In the genomic region with DNA sequence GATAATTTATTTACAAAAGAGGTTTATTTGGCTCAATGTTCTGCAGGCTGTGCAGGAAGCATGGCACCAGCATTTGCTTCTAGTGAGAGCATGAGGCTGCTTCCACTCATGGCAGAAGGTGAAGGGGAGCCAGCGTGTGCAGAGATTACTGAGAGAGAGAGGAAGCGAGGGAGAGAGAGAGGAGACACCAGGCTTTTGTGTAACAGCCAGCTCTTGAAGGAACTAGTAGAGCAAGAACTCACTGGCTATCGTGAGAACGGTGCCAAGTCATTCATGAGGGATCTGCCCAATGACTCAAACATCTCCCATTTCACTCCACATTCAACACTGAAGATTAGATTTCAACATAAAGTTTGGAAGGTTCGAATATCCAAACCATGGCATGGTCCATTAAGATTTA, we compare ENCODE assay signal across 17 cellular contexts. TPM values are rescaled to one million over a fixed set of nuclear protein-coding genes. Genes with fewer than 3 reads are reported as not detected.
DNase-seq lines count a peak whose midpoint lies in the region; ATAC-seq and TF ChIP-seq lines count a peak whose summit lies in the region.
"Had no signal": no experiment of that assay in that cellular context is flagged by ENCODE, and none has a peak within 500 bp of the region (broad histone marks: within the 10 kb centered on the region; RNA-seq: fewer than 3 reads in every experiment).

No MANE protein-coding gene starts in this region.

- POLR2A ChIA-PET in CD4-positive, alpha-beta T cell (lab: Charles Lee): no interaction called here

- no peaks in the 10 kb centered on the region for H3K4me1 Mint-ChIP-seq in CD4-positive, alpha-beta T cell (ENCODE audit: low read depth)
- peaks cover 9 to 15% of the 10 kb centered on the region in 2 donors for H3K4me1 Mint-ChIP-seq in stimulated activated naive B cell treated with anti-CD40 and anti-IgM and Interleukin-4, amounts not matched to agents 10 μg/mL and 1 μg/mL and 100 μg/mL, for 72 hours
- H3K4me1 Mint-ChIP-seq: activated CD4-positive, alpha-beta T cell treated with anti-CD3 and anti-CD28 coated beads, Interleukin-2, amount 10 ng/mL, durations not matched to agents 24 days and 14 days had no signal

- peaks cover 36% of the 10 kb centered on the region for H3K4me1 ChIP-seq in upper lobe of right lung

- ATAC-seq in Right ventricle myocardium inferior: peak; percentile 33
- ATAC-seq in upper lobe of right lung: peak; percentile 82
- ATAC-seq in CD4-positive, alpha-beta T cell (ENCODE audit: poor library complexity): no peak
- no peak for ATAC-seq in stimulated activated naive B cell treated with anti-CD40 and anti-IgM and Interleukin-4, amounts not matched to agents 10 μg/mL and 1 μg/mL and 100 μg/mL, for 72 hours (replicated peaks)
- ATAC-seq: GM12878 had no signal

- H3K9me3 ChIP-seq in upper lobe of right lung: no peaks in the 10 kb centered on the region
- no peaks in the 10 kb centered on the region for H3K9me3 ChIP-seq in CD4-positive, alpha-beta T cell (ENCODE audit: control insufficient read depth, low read length)
- H3K9me3 ChIP-seq: ascending aorta, neutrophil, spleen had no signal

- TF ChIP-seq CTCF in cardiac fibroblast (IDR thresholded peaks at IDR 0.05; ENCODE audit: low read depth, low read length) (no peak), upper lobe of right lung (IDR thresholded peaks at IDR 0.05) (no peak)
- no peak for TF ChIP-seq CTCF in CD4-positive, alpha-beta T cell (IDR thresholded peaks at IDR 0.05)

- H3K36me3 ChIP-seq in upper lobe of right lung: no peaks in the 10 kb centered on the region
- H3K36me3 ChIP-seq: ascending aorta, neutrophil, spleen had no signal

- peak overlapping the region; percentile 8 for H3K27ac ChIP-seq in upper lobe of right lung
- H3K27ac ChIP-seq in CD4-positive, alpha-beta T cell (ENCODE audit: low read depth, low read length): no peak overlapping the region
- H3K27ac ChIP-seq: ascending aorta, neutrophil, spleen had no signal

- CTCF ChIA-PET in CD4-positive, alpha-beta T cell (lab: Charles Lee): no interaction called here

- no peak overlapping the region for H3K4me3 ChIP-seq in cardiac fibroblast (replicated peaks in 1 of 2; ENCODE audit: low read depth in 2 of 2, low read length in 2 of 2)
- no peak overlapping the region for H3K4me3 ChIP-seq in upper lobe of right lung
- H3K4me3 ChIP-seq: ascending aorta, GM12878, spleen had no signal

- no peak overlapping the region for H3K27ac Mint-ChIP-seq in CD4-positive, alpha-beta T cell
- no peak overlapping the region for H3K27ac Mint-ChIP-seq in stimulated activated naive B cell treated with anti-CD40 and anti-IgM and Interleukin-4, amounts not matched to agents 10 μg/mL and 1 μg/mL and 100 μg/mL, for 72 hours
- H3K27ac Mint-ChIP-seq: activated CD4-positive, alpha-beta T cell treated with anti-CD3 and anti-CD28 coated beads, Interleukin-2, amount 10 ng/mL, durations not matched to agents 24 days and 14 days; type B pancreatic cell had no signal

- peaks cover 7% of the 10 kb centered on the region for H3K27me3 Mint-ChIP-seq in CD4-positive, alpha-beta T cell
- peaks cover 0 to 3% of the 10 kb centered on the region in 2 donors for H3K27me3 Mint-ChIP-seq in stimulated activated naive B cell treated with anti-CD40 and anti-IgM and Interleukin-4, amounts not matched to agents 10 μg/mL and 1 μg/mL and 100 μg/mL, for 72 hours
- H3K27me3 Mint-ChIP-seq: type B pancreatic cell had no signal

- no peaks in the 10 kb centered on the region for H3K9me3 Mint-ChIP-seq in CD4-positive, alpha-beta T cell
- no peaks in the 10 kb centered on the region for H3K9me3 Mint-ChIP-seq in stimulated activated naive B cell treated with anti-CD40 and anti-IgM and Interleukin-4, amounts not matched to agents 10 μg/mL and 1 μg/mL and 100 μg/mL, for 72 hours
- H3K9me3 Mint-ChIP-seq: activated CD4-positive, alpha-beta T cell treated with anti-CD3 and anti-CD28 coated beads, Interleukin-2, amount 10 ng/mL, durations not matched to agents 24 days and 14 days; type B pancreatic cell had no signal

- no peak overlapping the region for H3K4me3 Mint-ChIP-seq in CD4-positive, alpha-beta T cell
- no peak overlapping the region for H3K4me3 Mint-ChIP-seq in stimulated activated naive B cell treated with anti-CD40 and anti-IgM and Interleukin-4, amounts not matched to agents 10 μg/mL and 1 μg/mL and 100 μg/mL, for 72 hours
- H3K4me3 Mint-ChIP-seq: activated CD4-positive, alpha-beta T cell treated with anti-CD3 and anti-CD28 coated beads, Interleukin-2, amount 10 ng/mL, durations not matched to agents 24 days and 14 days; type B pancreatic cell had no signal

- no peaks in the 10 kb centered on the region for H3K36me3 Mint-ChIP-seq in CD4-positive, alpha-beta T cell (ENCODE audit: low read depth)
- H3K36me3 Mint-ChIP-seq in stimulated activated naive B cell treated with anti-CD40 and anti-IgM and Interleukin-4, amounts not matched to agents 10 μg/mL and 1 μg/mL and 100 μg/mL, for 72 hours: no peaks in the 10 kb centered on the region
- H3K36me3 Mint-ChIP-seq: type B pancreatic cell had no signal

- DNase-seq in Right ventricle myocardium inferior (ENCODE audit: missing footprints) (peak; percentile 60), cardiac septum (ENCODE audit: low spot score) (no peak), cardiac fibroblast (ENCODE audit: low read depth in 2 of 2) (peak; percentile 71 to 76), iris pigment epithelial cell (ENCODE audit: low read depth) (peak; percentile 90), upper lobe of right lung (no peak), COLO668 (lab: John Stamatoyannopoulos, UW; ENCODE audit: unreplicated experiment) (no peak)
- DNase-seq in CD4-positive, alpha-beta T cell: no peak
- DNase-seq in stimulated activated naive B cell treated with anti-CD40 and anti-IgM and Interleukin-4, amounts not matched to agents 10 μg/mL and 1 μg/mL and 100 μg/mL, for 72 hours: no peak
- DNase-seq: activated CD4-positive, alpha-beta T cell treated with anti-CD3 and anti-CD28 coated beads, Interleukin-2, amount 10 ng/mL, durations not matched to agents 24 days and 14 days; DMS 273 treated with DMSO at 0.1 percent for 48 hours; NCI-H1105; spleen; T-helper 1 cell had no signal

- intact Hi-C loops in Right ventricle myocardium inferior (cut with DNase I) (no loop called here), cardiac septum (cut with DNase I) (no loop called here), upper lobe of right lung (cut with DNase I) (no loop called here)
- intact Hi-C loops in CD4-positive, alpha-beta T cell (cut with DNase I, micrococcal nuclease): no loop called here

- no peaks in the 10 kb centered on the region for H3K27me3 ChIP-seq in upper lobe of right lung
- H3K27me3 ChIP-seq in CD4-positive, alpha-beta T cell (ENCODE audit: control insufficient read depth, insufficient read depth, low read length): peaks cover 3% of the 10 kb centered on the region
- H3K27me3 ChIP-seq: ascending aorta, neutrophil, spleen had no signal

RNA-seq across cellular contexts. Expression of a gene that starts 12.7 kb away (rescaled TPM):
- total RNA-seq in Right ventricle myocardium inferior (88.4 TPM), cardiac septum (40.5 TPM), upper lobe of right lung (76.0 TPM)
- total RNA-seq in CD4-positive, alpha-beta T cell: not detected
- total RNA-seq: activated CD4-positive, alpha-beta T cell treated with anti-CD3 and anti-CD28 coated beads, Interleukin-2, amount 10 ng/mL, durations not matched to agents 24 days and 14 days had no signal

Comparison
In these comparisons a context has a peak if more than half of its experiments do, and no peak if none do; other contexts are left out.
1. DNase-seq: peak in Right ventricle myocardium inferior (single experiment), cardiac fibroblast (2 of 2) and iris pigment epithelial cell (single experiment); none in cardiac septum (single experiment), upper lobe of right lung (single experiment), COLO668 (single experiment), CD4-positive, alpha-beta T cell (0 of 10) and stimulated activated naive B cell treated with anti-CD40 and anti-IgM and Interleukin-4, amounts not matched to agents 10 μg/mL and 1 μg/mL and 100 μg/mL, for 72 hours (single experiment).
2. ATAC-seq: peak in Right ventricle myocardium inferior (single experiment) and upper lobe of right lung (single experiment); none in CD4-positive, alpha-beta T cell (single experiment) and stimulated activated naive B cell treated with anti-CD40 and anti-IgM and Interleukin-4, amounts not matched to agents 10 μg/mL and 1 μg/mL and 100 μg/mL, for 72 hours (0 of 2).
3. RNA of a gene that starts 12.7 kb away (total RNA-seq): 88.4 TPM in Right ventricle myocardium inferior (single experiment), 76.0 TPM in upper lobe of right lung (single experiment) and 40.5 TPM in cardiac septum (single experiment); not detected in CD4-positive, alpha-beta T cell; every median in the first group is over 10 times any median in the second.